ENCODE assay signal across 23 cellular contexts in the genomic region with DNA sequence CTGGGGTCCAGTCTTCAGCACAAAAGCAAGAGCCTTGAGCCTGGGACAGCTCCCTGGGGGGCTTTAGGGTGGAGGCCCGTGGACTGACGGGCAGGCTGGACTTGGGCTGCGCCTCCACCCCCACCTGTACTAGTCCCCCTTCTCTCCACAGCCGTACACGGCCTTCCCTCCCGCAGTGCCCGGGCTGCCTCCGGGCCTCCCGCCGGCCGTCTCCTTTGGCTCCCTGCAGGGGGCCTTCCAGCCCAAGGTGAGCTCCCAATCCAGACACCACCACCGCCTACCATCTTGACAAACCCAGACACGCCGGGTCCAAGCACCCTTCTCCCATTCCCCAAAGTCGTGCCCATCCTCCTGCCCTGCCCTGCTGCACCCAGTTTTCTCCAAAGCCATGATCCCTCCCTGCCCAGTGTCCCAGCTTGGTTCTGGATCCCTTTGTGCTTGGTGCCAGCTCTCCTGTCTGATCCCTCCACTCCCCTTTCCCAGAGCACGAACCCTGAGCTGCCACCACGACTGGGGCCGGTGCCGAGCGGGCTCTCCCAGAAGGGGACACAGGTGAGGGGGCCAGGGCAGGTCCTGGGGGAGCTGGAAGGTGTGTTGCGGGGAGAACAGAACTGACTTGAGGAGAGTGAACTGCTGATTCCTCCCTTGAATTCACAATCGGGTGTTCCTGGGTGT. TPM values are rescaled to one million over a fixed set of nuclear protein-coding genes. Genes with fewer than 3 reads are reported as not detected.
DNase-seq lines count a peak whose midpoint lies in the region; ATAC-seq, FAIRE-seq and TF ChIP-seq lines count a peak whose summit lies in the region.
"Had no signal": no experiment of that assay in that cellular context is flagged by ENCODE, and none has a peak within 500 bp of the region (broad histone marks: within the 10 kb centered on the region; RNA-seq: fewer than 3 reads in every experiment).

No MANE protein-coding gene starts in this region.

- TF ChIP-seq CTCF in RWPE1 (conservative IDR thresholded peaks at IDR 0.05; ENCODE audit: low read depth) (no peak), type B pancreatic cell (conservative IDR thresholded peaks at IDR 0.05) (no peak)

- H3K4me3 Mint-ChIP-seq in activated naive CD4-positive, alpha-beta T cell treated with anti-CD3 and anti-CD28 coated beads, Interleukin-2, amount 50 U/mL, for 24 hours: peak overlapping the region; percentile 26
- H3K4me3 Mint-ChIP-seq in activated naive CD4-positive, alpha-beta T cell treated with anti-CD3 and anti-CD28 coated beads, Interleukin-2, amount 10 ng/mL, durations not matched to agents 7 days and 5 days: no peak overlapping the region
- H3K4me3 Mint-ChIP-seq in type B pancreatic cell: peak overlapping the region; percentile 44
- H3K4me3 Mint-ChIP-seq in T-cell: peak overlapping the region in 1 of 3 donors; percentile 22
- H3K4me3 Mint-ChIP-seq: activated T-helper 17 cell treated with anti-CD3 and anti-CD28 coated beads, Interleukin-2, amount 50 U/mL, for 72 hours; B cell; T-helper 1 cell treated with Interleukin-12 subunit alpha and Interleukin-12 subunit beta and Interleukin-4 antibody, amounts not matched to agents 30 μg/mL and 1 μg/mL, for 36 hours had no signal

- peaks cover 47% of the 10 kb centered on the region for H3K4me1 Mint-ChIP-seq in activated naive CD4-positive, alpha-beta T cell treated with anti-CD3 and anti-CD28 coated beads, Interleukin-2, amount 50 U/mL, for 24 hours
- H3K4me1 Mint-ChIP-seq in activated naive CD4-positive, alpha-beta T cell treated with anti-CD3 and anti-CD28 coated beads, Interleukin-2, amount 10 ng/mL, durations not matched to agents 7 days and 5 days: peaks cover 41% of the 10 kb centered on the region
- peaks cover 25% of the 10 kb centered on the region for H3K4me1 Mint-ChIP-seq in type B pancreatic cell (ENCODE audit: unreplicated experiment)
- peaks cover 36 to 44% (median 43%) of the 10 kb centered on the region in 3 donors for H3K4me1 Mint-ChIP-seq in T-cell

- no peaks in the 10 kb centered on the region for H3K27me3 Mint-ChIP-seq in activated naive CD4-positive, alpha-beta T cell treated with anti-CD3 and anti-CD28 coated beads, Interleukin-2, amount 50 U/mL, for 24 hours
- no peaks in the 10 kb centered on the region for H3K27me3 Mint-ChIP-seq in activated naive CD4-positive, alpha-beta T cell treated with anti-CD3 and anti-CD28 coated beads, Interleukin-2, amount 10 ng/mL, durations not matched to agents 7 days and 5 days
- H3K27me3 Mint-ChIP-seq in type B pancreatic cell (no peaks in the 10 kb centered on the region), T-cell (no peaks in the 10 kb centered on the region)
- H3K27me3 Mint-ChIP-seq: activated T-helper 17 cell treated with anti-CD3 and anti-CD28 coated beads, Interleukin-2, amount 50 U/mL, for 72 hours; B cell; progenitor cell of endocrine pancreas had no signal

- POLR2A ChIA-PET in RWPE1 (lab: Yijun Ruan, JAX; ENCODE audit: low non-redundant PET): no interaction called here
- POLR2A ChIA-PET in T-cell (lab: Charles Lee): interaction anchor here in 1 of 2 donors (0.6 kb wide), 1 partner anchor 82 kb away, joined by 3 read pairs; no protein-coding TSS in a partner anchor

- H3K27ac Mint-ChIP-seq in activated naive CD4-positive, alpha-beta T cell treated with anti-CD3 and anti-CD28 coated beads, Interleukin-2, amount 50 U/mL, for 24 hours: no peak overlapping the region
- no peak overlapping the region for H3K27ac Mint-ChIP-seq in activated naive CD4-positive, alpha-beta T cell treated with anti-CD3 and anti-CD28 coated beads, Interleukin-2, amount 10 ng/mL, durations not matched to agents 7 days and 5 days
- peak overlapping the region; percentile 31 for H3K27ac Mint-ChIP-seq in type B pancreatic cell
- H3K27ac Mint-ChIP-seq in T-cell: peak overlapping the region in 1 of 2 donors; percentile 4
- H3K27ac Mint-ChIP-seq: activated T-helper 17 cell treated with anti-CD3 and anti-CD28 coated beads, Interleukin-2, amount 50 U/mL, for 72 hours; B cell; progenitor cell of endocrine pancreas; T-helper 1 cell treated with Interleukin-12 subunit alpha and Interleukin-12 subunit beta and Interleukin-4 antibody, amounts not matched to agents 30 μg/mL and 1 μg/mL, for 36 hours had no signal

- no peak for DNase-seq in activated naive CD4-positive, alpha-beta T cell treated with anti-CD3 and anti-CD28 coated beads, Interleukin-2, amount 10 ng/mL, durations not matched to agents 7 days and 5 days
- no peak for DNase-seq in RWPE1 (ENCODE audit: low spot score)
- peak; percentile 17 to 26 for DNase-seq in frontal cortex (ENCODE audit: low spot score in 2 of 2)
- DNase-seq in type B pancreatic cell (ENCODE audit: extremely low spot score, unreplicated experiment): no peak
- no peak for DNase-seq in T-cell
- DNase-seq: activated CD4-positive, alpha-beta T cell treated with anti-CD3 and anti-CD28 coated beads, Interleukin-2, amount 50 U/mL, for 1 hour; central memory CD4-positive, alpha-beta T cell; NCI-H146; NCI-H510A; stimulated activated CD4-positive, alpha-beta T cell treated with anti-CD3 and anti-CD28 coated beads, Interleukin-4, amount 100 ng/mL, for 4 hours; stimulated activated naive CD4-positive, alpha-beta T cell treated with Interleukin-2 at 50 U/mL for 16 hours had no signal

- CTCF ChIA-PET in activated naive CD4-positive, alpha-beta T cell treated with anti-CD3 and anti-CD28 coated beads, Interleukin-2, amount 10 ng/mL, durations not matched to agents 7 days and 5 days (lab: Charles Lee): interaction anchor here (2.2 kb wide), 1 partner anchor 29 kb away, joined by 11 read pairs; no protein-coding TSS in a partner anchor
- CTCF ChIA-PET in RWPE1 (lab: Yijun Ruan, JAX) (interaction anchor here (1.4 kb wide), 1 partner anchor 28 kb away, joined by 3 read pairs; no protein-coding TSS in a partner anchor), T-cell (lab: Charles Lee) (interaction anchor here in 1 of 2 donors (0.5 kb wide), 1 partner anchor 652 kb away, joined by 4 read pairs; no protein-coding TSS in a partner anchor)

- no peak for FAIRE-seq in frontal cortex (lab: Jason Lieb, UNC)
- FAIRE-seq: endometrium, H54 had no signal

- ATAC-seq in HG03045 (IDR thresholded peaks at IDR 0.05; ENCODE audit: unreplicated experiment) (no peak), HG03457 (IDR thresholded peaks at IDR 0.05; ENCODE audit: unreplicated experiment) (no peak), T-cell (replicated peaks in 1 of 4) (no peak)
- ATAC-seq: activated T-helper 17 cell treated with anti-CD3 and anti-CD28 coated beads, Interleukin-2, amount 50 U/mL, for 72 hours; gastroesophageal sphincter had no signal

- H3K27ac ChIP-seq in RWPE1: 0 out of 2 replicates have a peak overlapping the region, but pooled peaks have one; percentile 18
- H3K27ac ChIP-seq: gastroesophageal sphincter, hepatocyte, SK-N-MC had no signal

- H3K36me3 Mint-ChIP-seq in activated naive CD4-positive, alpha-beta T cell treated with anti-CD3 and anti-CD28 coated beads, Interleukin-2, amount 50 U/mL, for 24 hours: peaks cover 25% of the 10 kb centered on the region
- peaks cover 55% of the 10 kb centered on the region for H3K36me3 Mint-ChIP-seq in activated naive CD4-positive, alpha-beta T cell treated with anti-CD3 and anti-CD28 coated beads, Interleukin-2, amount 10 ng/mL, durations not matched to agents 7 days and 5 days
- H3K36me3 Mint-ChIP-seq in type B pancreatic cell: peaks cover 11% of the 10 kb centered on the region
- H3K36me3 Mint-ChIP-seq in T-cell: peaks cover 63% of the 10 kb centered on the region

- H3K9me3 Mint-ChIP-seq in activated naive CD4-positive, alpha-beta T cell treated with anti-CD3 and anti-CD28 coated beads, Interleukin-2, amount 50 U/mL, for 24 hours: no peaks in the 10 kb centered on the region
- no peaks in the 10 kb centered on the region for H3K9me3 Mint-ChIP-seq in activated naive CD4-positive, alpha-beta T cell treated with anti-CD3 and anti-CD28 coated beads, Interleukin-2, amount 10 ng/mL, durations not matched to agents 7 days and 5 days
- H3K9me3 Mint-ChIP-seq in type B pancreatic cell (no peaks in the 10 kb centered on the region), T-cell (no peaks in the 10 kb centered on the region)
- H3K9me3 Mint-ChIP-seq: activated T-helper 17 cell treated with anti-CD3 and anti-CD28 coated beads, Interleukin-2, amount 50 U/mL, for 72 hours; T-helper 1 cell treated with Interleukin-12 subunit alpha and Interleukin-12 subunit beta and Interleukin-4 antibody, amounts not matched to agents 30 μg/mL and 1 μg/mL, for 36 hours had no signal

RNA-seq across cellular contexts. Expression of a gene that starts 7.1 kb away (rescaled TPM):
- total RNA-seq in frontal cortex (8.2 TPM), type B pancreatic cell (ENCODE audit: low replicate concordance) (77.3 and 78.2 TPM in 2 replicates), T-cell (100 to 1,000 TPM; 159 to 186 (median 167) TPM)

RNA-seq across cellular contexts. Expression of a gene that starts 14.5 kb away (rescaled TPM):
- total RNA-seq in frontal cortex: 7.3 TPM
- total RNA-seq in type B pancreatic cell (ENCODE audit: low replicate concordance): 41.1 and 45.0 TPM in 2 replicates
- 100 to 1,000 TPM in 2 of 5 donors, 10 to 100 TPM in 3; 57.9 to 121 (median 89.6) TPM for total RNA-seq in T-cell

RNA-seq across cellular contexts. Expression of a gene that starts 33.7 kb away (rescaled TPM):
- total RNA-seq in frontal cortex: 14.3 TPM
- total RNA-seq in type B pancreatic cell (ENCODE audit: low replicate concordance): 62.8 and 73.5 TPM in 2 replicates
- 100 to 1,000 TPM in 3 of 5 donors, 10 to 100 TPM in 2; 82.8 to 124 (median 114) TPM for total RNA-seq in T-cell

RNA-seq across cellular contexts. Expression of a gene that starts 55.1 kb away (rescaled TPM):
- total RNA-seq in frontal cortex (9.0 TPM), type B pancreatic cell (ENCODE audit: low replicate concordance) (8.1 and 14.9 TPM in 2 replicates), T-cell (10 to 100 TPM; 11.0 to 13.7 (median 12.4) TPM)

Comparison
In these comparisons a context has a peak if more than half of its experiments do, and no peak if none do; other contexts are left out.
1. DNase-seq: peak in frontal cortex (2 of 2); none in activated naive CD4-positive, alpha-beta T cell treated with anti-CD3 and anti-CD28 coated beads, Interleukin-2, amount 10 ng/mL, durations not matched to agents 7 days and 5 days (single experiment), RWPE1 (single experiment), type B pancreatic cell (single experiment) and T-cell (0 of 34).